ENCODE assay signal across 1 cellular context in the genomic region with DNA sequence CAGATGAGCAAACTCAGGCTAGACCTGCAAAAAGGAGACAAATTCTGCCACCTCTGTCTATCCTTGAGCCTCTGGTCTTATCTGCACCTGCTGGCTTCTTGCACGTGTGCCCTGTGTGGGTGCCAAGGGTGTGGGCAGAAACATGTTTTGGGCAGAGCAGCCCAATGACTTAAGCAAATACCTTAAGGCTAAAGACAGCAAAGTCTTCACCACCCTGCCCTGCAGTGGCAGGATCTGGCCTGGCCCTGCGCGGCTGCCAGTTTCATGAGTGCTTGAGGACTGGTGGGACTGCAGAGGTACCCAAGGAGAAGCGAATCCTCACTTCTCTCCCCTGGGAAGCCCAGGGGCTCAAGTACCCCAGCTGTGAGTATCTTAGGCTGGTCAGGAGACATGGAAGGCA.
TF ChIP-seq lines count a peak whose summit lies in the region.

No MANE protein-coding gene starts in this region.

TF ChIP-seq in HEK293, 187 proteins besides CTCF, POLR2A, EP300 and RAD21:
- TF ChIP-seq EGR2 (tag by site-specific recombination; IDR thresholded peaks at IDR 0.05; ENCODE audit: low read depth) (peak; percentile 72), ZNF660 (tag by site-specific recombination; IDR thresholded peaks at IDR 0.05) (no peak), ZFHX2 (tag by site-specific recombination; conservative IDR thresholded peaks at IDR 0.05) (peak; percentile 65), ZNF837 (tag by site-specific recombination; IDR thresholded peaks at IDR 0.05) (no peak)
